In genomic region chr10:95837783-95838182, GRCh38 we compare ENCODE assay signal across 8 cellular contexts.
DNase-seq lines count a peak whose midpoint lies in the region; ATAC-seq, FAIRE-seq and TF ChIP-seq lines count a peak whose summit lies in the region.

No MANE protein-coding gene starts in this region.

- H3K4me1 Mint-ChIP-seq in activated naive CD8-positive, alpha-beta T cell treated with anti-CD3 and anti-CD28 coated beads, Interleukin-2, amount 50 U/mL, for 24 hours = peaks cover 60% of the 10 kb centered on the region
- peaks cover 2% of the 10 kb centered on the region for H3K4me1 Mint-ChIP-seq in activated naive CD8-positive, alpha-beta T cell treated with anti-CD3 and anti-CD28 coated beads for 36 hours
- no peaks in the 10 kb centered on the region for H3K4me1 Mint-ChIP-seq in MCF 10A (ENCODE audit: insufficient read depth, unreplicated experiment)
- H3K4me1 Mint-ChIP-seq in CD8-positive, alpha-beta memory T cell = peaks cover 26 to 44% (median 27%) of the 10 kb centered on the region in 3 donors

- no peak for TF ChIP-seq CTCF in GM12878 (IDR thresholded peaks at IDR 0.05 in 2 of 3, conservative IDR thresholded peaks at IDR 0.05 in 1 of 3; ENCODE audit: control insufficient read depth in 2 of 3, extremely low read depth in 1 of 3, insufficient read depth in 1 of 3, low read depth in 3 of 3, low read length in 3 of 3)
- TF ChIP-seq CTCF in tibial artery (IDR thresholded peaks at IDR 0.05) = no peak
- no peak for TF ChIP-seq CTCF in SK-N-SH (IDR thresholded peaks at IDR 0.05)
- no peak for TF ChIP-seq CTCF in MCF 10A (IDR thresholded peaks at IDR 0.05; ENCODE audit: unreplicated experiment)

- peak overlapping the region; percentile 98 for H3K27ac ChIP-seq in GM12878 (ENCODE audit: control insufficient read depth, insufficient read depth)
- peak overlapping the region; percentile 39 to 60 for H3K27ac ChIP-seq in tibial artery
- H3K27ac ChIP-seq in SK-N-SH (ENCODE audit: low read depth in 2 of 2, low read length in 1 of 2) = no peak overlapping the region
- H3K27ac ChIP-seq in CD8-positive, alpha-beta memory T cell (ENCODE audit: low read depth, low read length) = no peak overlapping the region

- H3K4me3 ChIP-seq in GM12878 = no peak overlapping the region
- H3K4me3 ChIP-seq in tibial artery = no peak overlapping the region
- no peak overlapping the region for H3K4me3 ChIP-seq in SK-N-SH (ENCODE audit: low read depth in 2 of 2, low read length in 1 of 2)
- H3K4me3 ChIP-seq in CD8-positive, alpha-beta memory T cell (ENCODE audit: low read length) = no peak overlapping the region

- POLR2A ChIA-PET in GM12878 (lab: Charles Lee) (interaction anchor here (0.5 to 18.0 kb wide), 8 partner anchors 19 to 143 kb away, joined by 3 to 451 read pairs (median 42); partner anchors contain the start of genes ENTPD1 and TCTN3), SK-N-SH (lab: Yijun Ruan, JAX) (no interaction called here), MCF 10A (lab: Yijun Ruan, JAX) (no interaction called here)
- POLR2A ChIA-PET in CD8-positive, alpha-beta memory T cell (lab: Charles Lee) = no interaction called here

- peaks cover 4% of the 10 kb centered on the region; the same call in 2 of the 3 replicates for H3K9me3 ChIP-seq in GM12878 (replicated peaks; ENCODE audit: control insufficient read depth, insufficient read depth, low read length)
- H3K9me3 ChIP-seq in tibial artery = no peaks in the 10 kb centered on the region
- H3K9me3 ChIP-seq in SK-N-SH = no peaks in the 10 kb centered on the region
- no peaks in the 10 kb centered on the region for H3K9me3 ChIP-seq in CD8-positive, alpha-beta memory T cell (ENCODE audit: low read length)

- H3K4me2 ChIP-seq in GM12878 (ENCODE audit: control insufficient read depth, insufficient read depth) (peak overlapping the region; percentile 85), SK-N-SH (no peak overlapping the region)

- peak; percentile 96 for FAIRE-seq in GM12878 (lab: Jason Lieb, UNC)

- intact Hi-C loops in GM12878 (cut with micrococcal nuclease; ENCODE audit: unreplicated experiment) = loop anchor here (1.0 to 5.0 kb wide), 2 partner anchors 79 to 450 kb away; no protein-coding TSS in a partner anchor
- intact Hi-C loops in tibial artery (cut with DNase I; ENCODE audit: low total_unique reads) = no loop called here
- intact Hi-C loops in MCF 10A (cut with micrococcal nuclease) = no loop called here

- no peaks in the 10 kb centered on the region for H3K27me3 Mint-ChIP-seq in activated naive CD8-positive, alpha-beta T cell treated with anti-CD3 and anti-CD28 coated beads, Interleukin-2, amount 50 U/mL, for 24 hours
- H3K27me3 Mint-ChIP-seq in activated naive CD8-positive, alpha-beta T cell treated with anti-CD3 and anti-CD28 coated beads for 36 hours = no peaks in the 10 kb centered on the region
- H3K27me3 Mint-ChIP-seq in MCF 10A (ENCODE audit: insufficient read depth, unreplicated experiment) = peaks cover 15% of the 10 kb centered on the region
- H3K27me3 Mint-ChIP-seq in CD8-positive, alpha-beta memory T cell = no peaks in the 10 kb centered on the region

- H3K36me3 Mint-ChIP-seq in activated naive CD8-positive, alpha-beta T cell treated with anti-CD3 and anti-CD28 coated beads, Interleukin-2, amount 50 U/mL, for 24 hours (ENCODE audit: low read depth) = no peaks in the 10 kb centered on the region
- H3K36me3 Mint-ChIP-seq in activated naive CD8-positive, alpha-beta T cell treated with anti-CD3 and anti-CD28 coated beads for 36 hours = no peaks in the 10 kb centered on the region
- H3K36me3 Mint-ChIP-seq in MCF 10A (ENCODE audit: insufficient read depth, unreplicated experiment) = no peaks in the 10 kb centered on the region
- no peaks in the 10 kb centered on the region for H3K36me3 Mint-ChIP-seq in CD8-positive, alpha-beta memory T cell

- peak; percentile 20 for DNase-seq in activated naive CD8-positive, alpha-beta T cell treated with anti-CD3 and anti-CD28 coated beads, Interleukin-2, amount 50 U/mL, for 24 hours
- DNase-seq in activated naive CD8-positive, alpha-beta T cell treated with anti-CD3 and anti-CD28 coated beads for 36 hours = no peak
- DNase-seq in GM12878 (ENCODE audit: low read depth, low spot score) (peak; percentile 92), tibial artery (peak in 1 of 2 donors; percentile 42), SK-N-SH (no peak), MCF 10A (ENCODE audit: unreplicated experiment) (no peak)
- no peak for DNase-seq in CD8-positive, alpha-beta memory T cell

- TF ChIP-seq RAD21 in GM12878 (IDR thresholded peaks at IDR 0.05; ENCODE audit: insufficient read depth, low read depth, low read length) (peak; percentile 29; the same call in 1 of the 2 replicates), SK-N-SH (IDR thresholded peaks at IDR 0.05; ENCODE audit: low read length) (no peak)

- RAD21 ChIA-PET in GM12878 (lab: Charles Lee; ENCODE audit: unreplicated experiment) = interaction anchor here (0.6 to 17.3 kb wide), 18 partner anchors 11 to 453 kb away, joined by 3 to 374 read pairs (median 4); partner anchors contain the start of genes BLNK, CC2D2B, ENTPD1 and TCTN3

- in situ Hi-C loops in GM12878 (cut with MboI) = loop anchor here (10.0 kb wide), 1 partner anchor 73 kb away; no protein-coding TSS in a partner anchor

- peak overlapping the region; percentile 64 for H3K27ac Mint-ChIP-seq in activated naive CD8-positive, alpha-beta T cell treated with anti-CD3 and anti-CD28 coated beads, Interleukin-2, amount 50 U/mL, for 24 hours
- H3K27ac Mint-ChIP-seq in activated naive CD8-positive, alpha-beta T cell treated with anti-CD3 and anti-CD28 coated beads for 36 hours = no peak overlapping the region
- no peak overlapping the region for H3K27ac Mint-ChIP-seq in MCF 10A (ENCODE audit: low read depth, unreplicated experiment)
- H3K27ac Mint-ChIP-seq in CD8-positive, alpha-beta memory T cell = peak overlapping the region in 3 of 8 donors; percentile 11 to 55 (median 32)

- TF ChIP-seq EP300 in GM12878 (IDR thresholded peaks at IDR 0.05; ENCODE audit: borderline replicate concordance in 1 of 2, control insufficient read depth in 1 of 2, low read depth in 2 of 2, low read length in 2 of 2) (peak; percentile 94 to 99), SK-N-SH (IDR thresholded peaks at IDR 0.05; ENCODE audit: borderline replicate concordance in 1 of 2, low read depth in 1 of 2, low read length in 1 of 2) (no peak)

- H3F3A ChIP-seq in SK-N-SH (replicated peaks; ENCODE audit: insufficient read depth) = no peaks in the 10 kb centered on the region

- H3K9me3 Mint-ChIP-seq in activated naive CD8-positive, alpha-beta T cell treated with anti-CD3 and anti-CD28 coated beads, Interleukin-2, amount 50 U/mL, for 24 hours = peaks cover 3% of the 10 kb centered on the region
- H3K9me3 Mint-ChIP-seq in activated naive CD8-positive, alpha-beta T cell treated with anti-CD3 and anti-CD28 coated beads for 36 hours = no peaks in the 10 kb centered on the region
- no peaks in the 10 kb centered on the region for H3K9me3 Mint-ChIP-seq in MCF 10A (ENCODE audit: unreplicated experiment)
- H3K9me3 Mint-ChIP-seq in CD8-positive, alpha-beta memory T cell = no peaks in the 10 kb centered on the region

- BruUV-seq in GM12878 (replicated peaks; lab: Mats Ljungman, UMichigan) (no TSS peak), MCF 10A (replicated peaks; lab: Mats Ljungman, UMichigan) (no TSS peak)

- no peak overlapping the region for H3K4me3 Mint-ChIP-seq in activated naive CD8-positive, alpha-beta T cell treated with anti-CD3 and anti-CD28 coated beads, Interleukin-2, amount 50 U/mL, for 24 hours
- H3K4me3 Mint-ChIP-seq in activated naive CD8-positive, alpha-beta T cell treated with anti-CD3 and anti-CD28 coated beads for 36 hours = no peak overlapping the region
- no peak overlapping the region for H3K4me3 Mint-ChIP-seq in MCF 10A (ENCODE audit: unreplicated experiment)
- no peak overlapping the region for H3K4me3 Mint-ChIP-seq in CD8-positive, alpha-beta memory T cell

- H3K79me2 ChIP-seq in GM12878 (ENCODE audit: control insufficient read depth, insufficient read depth, low read length) (peaks cover 78% of the 10 kb centered on the region), SK-N-SH (ENCODE audit: insufficient read depth) (no peaks in the 10 kb centered on the region)

- WGBS in GM12878 (ENCODE audit: insufficient coverage, insufficient replicate concordance, low lambda C conversion rate, missing lambda C conversion rate) = 7% methylated on average over 3 of the region's 3 CpGs
- WGBS in SK-N-SH (ENCODE audit: low lambda C conversion rate) = 83% methylated on average over 3 of the region's 3 CpGs

- H3K9me2 ChIP-seq in SK-N-SH = no peaks in the 10 kb centered on the region

- TF ChIP-seq POLR2A in GM12878 (IDR thresholded peaks at IDR 0.05; ENCODE audit: low read depth, low read length) = no peak; the same call in 1 of the 2 replicates

- peaks cover 5 to 23% of the 10 kb centered on the region in 2 experiments; a peak in 3 of 4 replicates for H3K36me3 ChIP-seq in GM12878 (ENCODE audit: control insufficient read depth in 2 of 2, insufficient read depth in 2 of 2, low read length in 1 of 2)
- no peaks in the 10 kb centered on the region for H3K36me3 ChIP-seq in tibial artery
- no peaks in the 10 kb centered on the region for H3K36me3 ChIP-seq in SK-N-SH (replicated peaks in 1 of 2; ENCODE audit: control insufficient read depth in 1 of 2, insufficient read depth in 2 of 2, low read length in 1 of 2)
- H3K36me3 ChIP-seq in CD8-positive, alpha-beta memory T cell (ENCODE audit: insufficient read depth, low read length) = no peaks in the 10 kb centered on the region

- H4K20me1 ChIP-seq in GM12878 (ENCODE audit: control insufficient read depth, insufficient read depth) (no peaks in the 10 kb centered on the region), SK-N-SH (ENCODE audit: insufficient read depth) (no peaks in the 10 kb centered on the region)

- H3K9ac ChIP-seq in GM12878 (ENCODE audit: control insufficient read depth, insufficient read depth, low read length) (peak overlapping the region; percentile 76), SK-N-SH (no peak overlapping the region)

- peaks cover 82% of the 10 kb centered on the region for H3K4me1 ChIP-seq in GM12878 (ENCODE audit: control insufficient read depth, insufficient read depth, low read length)
- H3K4me1 ChIP-seq in tibial artery = peaks cover 0 to 76% (median 18%) of the 10 kb centered on the region in 4 donors
- peaks cover 0 to 4% of the 10 kb centered on the region in 2 experiments; a peak in 1 of 4 replicates for H3K4me1 ChIP-seq in SK-N-SH (ENCODE audit: control insufficient read depth in 1 of 2, insufficient read depth in 2 of 2, low read depth in 1 of 2, low read length in 1 of 2)
- H3K4me1 ChIP-seq in CD8-positive, alpha-beta memory T cell (ENCODE audit: insufficient read depth, low read length) = peaks cover 11% of the 10 kb centered on the region

- SMC1A ChIA-PET in GM12878 (lab: Charles Lee; ENCODE audit: uncharacterized antibody, unreplicated experiment) = interaction anchor here (0.8 to 25.1 kb wide), 16 partner anchors 6 to 543 kb away, joined by 3 to 795 read pairs (median 4); partner anchors contain the start of genes CC2D2B, ENTPD1 and TCTN3

- H3K27me3 ChIP-seq in GM12878 (replicated peaks in 1 of 2; ENCODE audit: control insufficient read depth in 2 of 2, insufficient read depth in 2 of 2, low read length in 1 of 2) (no peaks in the 10 kb centered on the region), tibial artery (no peaks in the 10 kb centered on the region), SK-N-SH (ENCODE audit: insufficient read depth) (no peaks in the 10 kb centered on the region)
- H3K27me3 ChIP-seq in CD8-positive, alpha-beta memory T cell (ENCODE audit: insufficient read depth, low read length, poor library complexity, severe bottlenecking) = no peaks in the 10 kb centered on the region

- CTCF ChIA-PET in GM12878 (lab: Yijun Ruan, JAX) = interaction anchor here (0.8 to 13.6 kb wide), 15 partner anchors 9 to 179 kb away, joined by 3 to 337 read pairs (median 5); partner anchors contain the start of genes ENTPD1 and TCTN3
- CTCF ChIA-PET in SK-N-SH (lab: Yijun Ruan, JAX) = interaction anchor here (2.0 kb wide), 1 partner anchor 144 kb away, joined by 10 read pairs; the partner anchor contains the start of gene TCTN3
- CTCF ChIA-PET in MCF 10A (lab: Yijun Ruan, JAX) = interaction anchor here (1.1 to 1.4 kb wide), 2 partner anchors 27 to 464 kb away, joined by 3 to 5 read pairs; no protein-coding TSS in a partner anchor
- CTCF ChIA-PET in CD8-positive, alpha-beta memory T cell (lab: Charles Lee) = interaction anchor here (12.0 kb wide), 1 partner anchor 144 kb away, joined by 149 read pairs; the partner anchor contains the start of gene TCTN3

- H2AFZ ChIP-seq in GM12878 (ENCODE audit: control insufficient read depth, low read depth, low read length) (no peak overlapping the region), SK-N-SH (ENCODE audit: low read depth) (no peak overlapping the region)

- no peak for ATAC-seq in activated naive CD8-positive, alpha-beta T cell treated with anti-CD3 and anti-CD28 coated beads, Interleukin-2, amount 50 U/mL, for 24 hours
- ATAC-seq in HG03342 (IDR thresholded peaks at IDR 0.05; ENCODE audit: unreplicated experiment) (peak; percentile 36), GM12878 (peak; percentile 73)

Comparison
In these comparisons a context has a peak if more than half of its experiments do, and no peak if none do; other contexts are left out.
1. DNase-seq: peak in activated naive CD8-positive, alpha-beta T cell treated with anti-CD3 and anti-CD28 coated beads, Interleukin-2, amount 50 U/mL, for 24 hours (single experiment) and GM12878 (single experiment); none in activated naive CD8-positive, alpha-beta T cell treated with anti-CD3 and anti-CD28 coated beads for 36 hours (single experiment), SK-N-SH (single experiment), MCF 10A (single experiment) and CD8-positive, alpha-beta memory T cell (0 of 5).
2. H3K27ac ChIP-seq: peak in GM12878 (single experiment) and tibial artery (2 of 2); none in SK-N-SH (0 of 2) and CD8-positive, alpha-beta memory T cell (single experiment).